In the genomic region with DNA sequence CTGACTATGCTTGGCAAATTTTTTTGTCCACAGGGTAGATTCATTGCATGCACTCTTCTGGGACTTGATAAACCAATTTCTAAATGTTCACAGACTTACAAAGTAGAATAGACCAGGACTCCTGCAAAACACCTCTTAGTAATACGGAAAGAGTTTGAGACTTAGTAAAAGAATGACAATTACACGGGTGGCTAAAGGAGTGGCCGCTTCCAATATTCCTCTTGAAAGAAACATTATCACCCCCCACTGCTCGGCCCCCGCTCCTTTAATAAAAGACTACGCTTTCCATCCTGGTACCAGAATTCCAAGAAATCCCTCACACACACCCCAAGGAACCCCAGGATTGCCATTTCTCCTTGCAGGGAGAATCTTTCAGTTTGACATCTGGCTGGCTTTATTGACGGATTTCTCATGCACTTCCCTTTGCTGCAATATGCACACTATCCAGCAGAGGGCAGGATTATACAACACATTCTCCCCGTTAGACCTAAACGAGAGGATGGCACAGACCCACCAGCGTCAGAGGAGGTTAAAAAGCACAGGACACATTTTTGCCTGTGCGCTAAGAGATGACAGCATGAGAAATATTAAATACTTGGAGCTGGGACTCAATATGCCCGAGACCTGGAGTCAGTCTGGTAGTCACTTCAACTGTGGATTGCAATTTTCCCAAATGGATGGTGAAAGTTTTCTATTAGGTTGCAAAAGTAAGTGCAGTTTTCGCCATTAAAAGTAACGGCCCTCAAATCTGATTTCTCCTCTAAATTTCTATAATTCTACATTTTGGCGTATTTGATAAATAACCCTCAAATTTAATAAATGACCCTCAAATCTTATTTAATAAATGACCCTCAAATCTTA, we compare ENCODE assay signal across 8 cellular contexts. TPM values are rescaled to one million over a fixed set of nuclear protein-coding genes. Genes with fewer than 3 reads are reported as not detected.
DNase-seq lines count a peak whose midpoint lies in the region; TF ChIP-seq lines count a peak whose summit lies in the region.

No MANE protein-coding gene starts in this region.

- peak; percentile 93 for TF ChIP-seq CTCF in HL-60 (IDR thresholded peaks at IDR 0.05; ENCODE audit: insufficient read depth, low read length)
- peak; percentile 93 for TF ChIP-seq CTCF in epithelial cell of esophagus (IDR thresholded peaks at IDR 0.05; ENCODE audit: insufficient read depth, low read depth, low read length, missing control alignments)

- H3K4me3 ChIP-seq in HL-60 (replicated peaks; ENCODE audit: insufficient read depth, low read length) (no peak overlapping the region), epithelial cell of esophagus (ENCODE audit: low read length) (no peak overlapping the region)

- peak; percentile 81 for DNase-seq in NCI-H1436 (lab: John Stamatoyannopoulos, UW)
- no peak for DNase-seq in NCI-H1436 treated with DMSO at 0.1 percent for 48 hours (lab: John Stamatoyannopoulos, UW)
- peak; percentile 45 to 72 for DNase-seq in HL-60 (ENCODE audit: low read depth in 1 of 2, low spot score in 1 of 2)
- DNase-seq in NOMO-1 treated with dmso at 0.1 percent for 144 hours (lab: John Stamatoyannopoulos, UW; ENCODE audit: unreplicated experiment): peak; percentile 59
- peak; percentile 9 for DNase-seq in activated CD8-positive, alpha-beta memory T cell treated with anti-CD3 and anti-CD28 coated beads, Interleukin-2, amount 50 U/mL, for 1 hour (ENCODE audit: extremely low read depth)
- DNase-seq in epithelial cell of esophagus (ENCODE audit: low read depth): peak; percentile 70
- DNase-seq in mucosa of gallbladder (ENCODE audit: low spot score): peak; percentile 70
- DNase-seq in stimulated activated CD8-positive, alpha-beta memory T cell treated with anti-CD3 and anti-CD28 coated beads, Interleukin-7, amount 100 ng/mL, for 4 hours (ENCODE audit: low read depth in 2 of 2): peak; percentile 7 to 30

- no peak overlapping the region for H3K27ac ChIP-seq in HL-60 (replicated peaks)

- H3K27me3 ChIP-seq in HL-60 (ENCODE audit: insufficient read depth, poor library complexity, severe bottlenecking): no peaks in the 10 kb centered on the region

RNA-seq across cellular contexts. Expression of a gene that starts 46.6 kb away (rescaled TPM):
- total RNA-seq in mucosa of gallbladder: 11.6 TPM
